2 cellular contexts compared by ENCODE assay signal in genomic region chr6:4972438-4972837, GRCh38.
A peak's percentile ranks its signal among the peaks of the same experiment; 100 is the strongest.
TF ChIP-seq lines count a peak whose summit lies in the region.

No MANE protein-coding gene starts in this region.

TF ChIP-seq in K562, 482 proteins besides CTCF, POLR2A, EP300 and RAD21:
- TF ChIP-seq MCM3 (IDR thresholded peaks at IDR 0.05) (0 out of 2 replicates have a peak, but pooled peaks have one; percentile 36), NR3C1 (CRISPR knock-in tag; IDR thresholded peaks at IDR 0.05) (no peak), KAT7 (CRISPR knock-in tag; IDR thresholded peaks at IDR 0.05; ENCODE audit: borderline replicate concordance) (no peak), ZNF274 (IDR thresholded peaks at IDR 0.05; ENCODE audit: borderline replicate concordance, low read depth, low read length) (no peak), ZKSCAN8 (CRISPR knock-in tag; IDR thresholded peaks at IDR 0.05) (no peak)

TF ChIP-seq in H1, 55 proteins besides CTCF, POLR2A, EP300 and RAD21:
- TF ChIP-seq USF2 (IDR thresholded peaks at IDR 0.05; ENCODE audit: low read length) (no peak), SIRT6 (IDR thresholded peaks at IDR 0.05; ENCODE audit: low read length) (no peak), RBBP5 (IDR thresholded peaks at IDR 0.05; ENCODE audit: borderline replicate concordance, low read depth, low read length) (no peak), GTF2F1 (IDR thresholded peaks at IDR 0.05; ENCODE audit: borderline replicate concordance, low read depth, low read length) (no peak), TAF1 (IDR thresholded peaks at IDR 0.05; ENCODE audit: low read depth, low read length) (no peak), SP4 (IDR thresholded peaks at IDR 0.05; ENCODE audit: low read length) (no peak), CBX5 (IDR thresholded peaks at IDR 0.05; ENCODE audit: low read depth, low read length) (no peak), RNF2 (IDR thresholded peaks at IDR 0.05; ENCODE audit: borderline replicate concordance, low read depth, low read length, missing control alignments, poor library complexity, severe bottlenecking) (no peak), SUZ12 (IDR thresholded peaks at IDR 0.05; ENCODE audit: low read length) (no peak), MAX (IDR thresholded peaks at IDR 0.05) (no peak)
